In genomic region chr2:1704606-1705556, GRCh38 we compare ENCODE assay signal across 13 cellular contexts. TPM values are rescaled to one million over a fixed set of nuclear protein-coding genes. Genes with fewer than 3 reads are reported as not detected.
DNase-seq lines count a peak whose midpoint lies in the region; ATAC-seq, FAIRE-seq and TF ChIP-seq lines count a peak whose summit lies in the region.
"Had no signal": no experiment of that assay in that cellular context is flagged by ENCODE, and none has a peak within 500 bp of the region (broad histone marks: within the 10 kb centered on the region; RNA-seq: fewer than 3 reads in every experiment).

No MANE protein-coding gene starts in this region.

- H3K9ac ChIP-seq in IMR-90 (ENCODE audit: low read depth, low read length): no peak overlapping the region
- no peak overlapping the region for H3K9ac ChIP-seq in smooth muscle cell (ENCODE audit: low read depth)

- POLR2A ChIA-PET in IMR-90 (lab: Charles Lee; ENCODE audit: unreplicated experiment): no interaction called here

- ATAC-seq in IMR-90 (ENCODE audit: low read depth) (peak; percentile 27), HG03439 (IDR thresholded peaks at IDR 0.05; ENCODE audit: unreplicated experiment) (no peak)
- ATAC-seq: natural killer cell had no signal

- WGBS in IMR-90 (ENCODE audit: extremely low coverage in 2 of 2, insufficient read length in 1 of 2), 2 experiments: 85% methylated on average over 5 of the region's 18 CpGs; no CpG with 5 or more reads in 1 of the 2 experiments
- 49% methylated on average over 18 of the region's 18 CpGs for WGBS in smooth muscle cell (ENCODE audit: low lambda C conversion rate)

- H3F3A ChIP-seq in smooth muscle cell (ENCODE audit: low read depth): peaks cover 4% of the 10 kb centered on the region

- peaks cover 12 to 74% of the 10 kb centered on the region in 2 experiments for H3K79me1 ChIP-seq in IMR-90 (ENCODE audit: low read depth in 1 of 2, low read length in 2 of 2)

- TF ChIP-seq RAD21 in IMR-90 (IDR thresholded peaks at IDR 0.05; ENCODE audit: low read length): no peak

- H3K79me2 ChIP-seq in smooth muscle cell (ENCODE audit: low read depth): peaks cover 75% of the 10 kb centered on the region

- no peak for FAIRE-seq in HTR-8/SVneo (lab: Jason Lieb, UNC)

- no peak overlapping the region for H3K18ac ChIP-seq in IMR-90 (ENCODE audit: low read depth, low read length)

- H2BK15ac ChIP-seq in IMR-90 (ENCODE audit: low read depth, low read length): no peak overlapping the region

- H3K9me3 ChIP-seq in IMR-90 (ENCODE audit: control insufficient read depth, insufficient read depth, low read length) (no peaks in the 10 kb centered on the region), smooth muscle cell (replicated peaks; ENCODE audit: low read depth) (no peaks in the 10 kb centered on the region)
- H3K9me3 ChIP-seq: adrenal gland, HAP-1 had no signal

- H3K27ac ChIP-seq in IMR-90 (ENCODE audit: insufficient read depth, low read length) (no peak overlapping the region), smooth muscle cell (ENCODE audit: low read depth) (peak overlapping the region; percentile 36)
- H3K27ac ChIP-seq: adrenal gland had no signal

- H3K4me2 ChIP-seq in IMR-90 (ENCODE audit: low read depth, low read length): no peak overlapping the region
- peak overlapping the region; percentile 39 for H3K4me2 ChIP-seq in smooth muscle cell

- in situ Hi-C loops in IMR-90 (cut with MboI; ENCODE audit: low sequenced_read_pairs): no loop called here

- H3K4me1 Mint-ChIP-seq in glutamatergic neuron (ENCODE audit: low read depth, unreplicated experiment): peaks cover 38% of the 10 kb centered on the region
- H3K4me1 Mint-ChIP-seq: natural killer cell had no signal

- intact Hi-C loops in IMR-90 (cut with micrococcal nuclease): loop anchor here (5.0 kb wide), 1 partner anchor 37 kb away; the partner anchor contains the start of gene PXDN
- intact Hi-C loops in posterior vena cava (cut with DNase I): no loop called here

- H3K36me3 ChIP-seq in IMR-90 (ENCODE audit: control insufficient read depth, insufficient read depth, low read length) (peaks cover 19% of the 10 kb centered on the region), smooth muscle cell (ENCODE audit: low read depth) (no peaks in the 10 kb centered on the region)
- H3K36me3 ChIP-seq: adrenal gland, HAP-1 had no signal

- H3K4me3 Mint-ChIP-seq in glutamatergic neuron (ENCODE audit: unreplicated experiment): no peak overlapping the region
- H3K4me3 Mint-ChIP-seq: natural killer cell had no signal

- H2BK20ac ChIP-seq in IMR-90 (ENCODE audit: low read depth, low read length): no peak overlapping the region

- CTCF ChIA-PET in IMR-90 (lab: Yijun Ruan, JAX): no interaction called here

- dilution Hi-C loops in IMR-90 (cut with HindIII; ENCODE audit: low sequenced_read_pairs, unreplicated experiment): no loop called here

- peaks cover 15% of the 10 kb centered on the region for H3K9me3 Mint-ChIP-seq in glutamatergic neuron (ENCODE audit: unreplicated experiment)
- H3K9me3 Mint-ChIP-seq: natural killer cell had no signal

- peaks cover 81% of the 10 kb centered on the region for H4K20me1 ChIP-seq in IMR-90 (ENCODE audit: insufficient read depth, low read length)
- H4K20me1 ChIP-seq in smooth muscle cell (ENCODE audit: low read depth): peaks cover 85% of the 10 kb centered on the region

- no peak overlapping the region for H3K14ac ChIP-seq in IMR-90 (replicated peaks; ENCODE audit: low read depth, low read length)

- no peak overlapping the region for H2AK5ac ChIP-seq in IMR-90 (ENCODE audit: low read depth, low read length)

- H3K27me3 Mint-ChIP-seq in glutamatergic neuron (ENCODE audit: unreplicated experiment): peaks cover 5% of the 10 kb centered on the region

- no peak overlapping the region for H2AK9ac ChIP-seq in IMR-90 (replicated peaks; ENCODE audit: low read depth, low read length, poor library complexity)

- H2AFZ ChIP-seq in IMR-90 (replicated peaks; ENCODE audit: low read length, poor library complexity): peak overlapping the region; percentile 36
- no peak overlapping the region for H2AFZ ChIP-seq in smooth muscle cell (ENCODE audit: low read depth)

- no peak overlapping the region for H2BK120ac ChIP-seq in IMR-90 (ENCODE audit: low read depth, low read length)

- H3K4me1 ChIP-seq in IMR-90 (ENCODE audit: control insufficient read depth, insufficient read depth, low read length): peaks cover 19% of the 10 kb centered on the region
- peaks cover 20% of the 10 kb centered on the region for H3K4me1 ChIP-seq in smooth muscle cell (ENCODE audit: low read depth)
- H3K4me1 ChIP-seq: HAP-1 had no signal

- H4K91ac ChIP-seq in IMR-90 (ENCODE audit: insufficient read depth, low read depth, low read length): no peak overlapping the region; the same call in 1 of the 2 replicates

- H3K9me1 ChIP-seq in IMR-90 (ENCODE audit: insufficient read depth, low read length): peaks cover 46% of the 10 kb centered on the region

- H3K4me3 ChIP-seq in IMR-90 (ENCODE audit: insufficient read depth, low read depth, low read length): no peak overlapping the region
- H3K4me3 ChIP-seq in smooth muscle cell: no peak overlapping the region
- H3K4me3 ChIP-seq: adrenal gland, HAP-1 had no signal

- TF ChIP-seq POLR2A in IMR-90 (IDR thresholded peaks at IDR 0.05; ENCODE audit: low read depth, low read length): no peak

- H3K27me3 ChIP-seq in IMR-90 (ENCODE audit: control insufficient read depth, insufficient read depth, low read length) (no peaks in the 10 kb centered on the region), smooth muscle cell (ENCODE audit: low read depth) (no peaks in the 10 kb centered on the region)
- H3K27me3 ChIP-seq: adrenal gland had no signal

- H3K36me3 Mint-ChIP-seq in glutamatergic neuron (ENCODE audit: unreplicated experiment): peaks cover 6% of the 10 kb centered on the region
- H3K36me3 Mint-ChIP-seq: natural killer cell had no signal

- H2BK5ac ChIP-seq in IMR-90 (ENCODE audit: low read depth, low read length, poor library complexity, severe bottlenecking): peak overlapping the region; percentile 7

- H4K8ac ChIP-seq in IMR-90 (ENCODE audit: low read depth in 2 of 2, low read length in 2 of 2): no peak overlapping the region

- H3K4ac ChIP-seq in IMR-90 (ENCODE audit: low read depth, low read length): no peak overlapping the region

- TF ChIP-seq CTCF in IMR-90 (conservative IDR thresholded peaks at IDR 0.05; ENCODE audit: low read depth, low read length): no peak
- TF ChIP-seq CTCF in glutamatergic neuron (IDR thresholded peaks at IDR 0.05; ENCODE audit: partially characterized antibody, unreplicated experiment): no peak
- no peak for TF ChIP-seq CTCF in smooth muscle cell (IDR thresholded peaks at IDR 0.05; ENCODE audit: borderline replicate concordance, insufficient read depth, poor library complexity, severe bottlenecking)

- H4K5ac ChIP-seq in IMR-90 (ENCODE audit: low read depth, low read length): no peak overlapping the region

- DNase-seq in IMR-90: no peak
- DNase-seq in amniotic epithelial cell (ENCODE audit: low read depth): peak; percentile 62
- peak; percentile 60 for DNase-seq in glutamatergic neuron
- peak; percentile 27 for DNase-seq in smooth muscle cell (lab: John Stamatoyannopoulos, UW; ENCODE audit: unreplicated experiment)
- no peak for DNase-seq in HTR-8/SVneo (ENCODE audit: insufficient read length, low spot score)
- no peak for DNase-seq in posterior vena cava (ENCODE audit: low spot score)
- DNase-seq in NCI-H2107 treated with DMSO at 0.1 percent for 48 hours (lab: John Stamatoyannopoulos, UW; ENCODE audit: unreplicated experiment): no peak
- DNase-seq: activated T-cell treated with anti-CD3 and anti-CD28 coated beads, Interleukin-2, amount 50 U/mL, for 48 hours; adrenal gland; COR-L47; natural killer cell had no signal

- BruUV-seq in IMR-90 (replicated peaks; lab: Mats Ljungman, UMichigan): no TSS peak

- H3K27ac Mint-ChIP-seq in glutamatergic neuron (ENCODE audit: unreplicated experiment): peak overlapping the region; percentile 43
- H3K27ac Mint-ChIP-seq: natural killer cell had no signal

- no peak overlapping the region for H3K23ac ChIP-seq in IMR-90 (ENCODE audit: low read depth, low read length)

- H3K56ac ChIP-seq in IMR-90 (ENCODE audit: extremely low read depth, insufficient read depth, low read length): no peak overlapping the region

TF ChIP-seq in IMR-90, 13 proteins besides CTCF, POLR2A, EP300 and RAD21:
- TF ChIP-seq RFX5 (IDR thresholded peaks at IDR 0.05; ENCODE audit: low read depth, low read length) (no peak), BHLHE40 (IDR thresholded peaks at IDR 0.05; ENCODE audit: low read depth, low read length) (peak; percentile 27; the same call in 1 of the 2 replicates)

RNA-seq across cellular contexts. Expression of gene PXDN, which starts 39.4 kb away (rescaled TPM):
- total RNA-seq in IMR-90 (2012; rRNA removed) (148 and 153 TPM in 2 replicates), glutamatergic neuron (ENCODE audit: unreplicated experiment) (226 TPM), smooth muscle cell (328 and 334 TPM in 2 replicates), posterior vena cava (10 to 100 TPM; 75.3 to 85.8 TPM)
- polyA plus RNA-seq in IMR-90 (2012; rRNA removed) (268 and 332 TPM in 2 replicates), smooth muscle cell (253 and 333 TPM in 2 replicates)
- 300 and 432 TPM in 2 replicates for polyA plus RNA-seq in IMR-90 (2012; cell fraction: cytosol; rRNA removed)
- 369 and 399 TPM in 2 replicates for polyA plus RNA-seq in IMR-90 (2012; cell fraction: nucleus; rRNA removed; ENCODE audit: low replicate concordance)

Comparison
In these comparisons a context has a peak if more than half of its experiments do, and no peak if none do; other contexts are left out.
1. DNase-seq: peak in amniotic epithelial cell (single experiment), glutamatergic neuron (single experiment) and smooth muscle cell (single experiment); none in IMR-90 (single experiment), HTR-8/SVneo (single experiment), posterior vena cava (single experiment) and NCI-H2107 treated with DMSO at 0.1 percent for 48 hours (single experiment).